Comparison of ENCODE assay signal across 18 cellular contexts in the genomic region with DNA sequence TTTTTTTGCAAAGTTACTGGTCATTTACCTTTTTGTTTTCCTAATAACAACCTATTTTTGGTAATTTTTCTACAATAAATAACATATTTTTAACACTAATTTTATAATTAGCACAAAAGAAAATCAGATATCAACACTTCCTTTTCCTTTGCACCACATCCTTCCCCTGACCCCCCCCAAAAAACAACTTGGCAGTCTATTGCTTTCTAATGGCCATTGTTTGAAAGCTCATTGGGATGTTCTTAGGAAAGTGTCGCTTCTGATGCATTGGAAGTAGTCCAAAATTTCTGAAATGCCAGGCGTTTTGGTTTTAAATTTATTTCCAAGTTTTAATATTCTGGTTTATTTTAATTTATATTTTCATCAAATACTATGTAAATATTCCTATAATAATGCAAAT.
"Had no signal": no experiment of that assay in that cellular context is flagged by ENCODE, and none has a peak within 500 bp of the region (broad histone marks: within the 10 kb centered on the region; RNA-seq: fewer than 3 reads in every experiment).

No MANE protein-coding gene starts in this region.

- DNase-seq: colonic mucosa; cortex of kidney; effector CD8-positive, alpha-beta T cell; effector memory CD8-positive, alpha-beta T cell; endodermal cell; foreskin keratinocyte; hypothalamus; immature natural killer cell; islet precursor cell; kidney; kidney glomerular epithelial cell; left colon; left ventricle myocardium superior; lower lobe of right lung; mammary epithelial cell; mesendoderm; midbrain; naive thymus-derived CD4-positive, alpha-beta T cell had no signal
